ENCODE assay signal across 8 cellular contexts in genomic region chr5:172983542-172984243, GRCh38. TPM values are rescaled to one million over a fixed set of nuclear protein-coding genes. Genes with fewer than 3 reads are reported as not detected.
DNase-seq lines count a peak whose midpoint lies in the region; ATAC-seq and TF ChIP-seq lines count a peak whose summit lies in the region.

TSS of gene ATP6V0E1 (plus strand) at chr5:172983771. CDS start at chr5:172983861, 90 bp downstream.

- H3K4me3 ChIP-seq in BLaER1 (peak within 1 kb of the TSS; percentile 99), colonic mucosa (peak within 1 kb of the TSS; percentile 97)

- DNase-seq in GM19240 (ENCODE audit: insufficient read length, low spot score), result peak; percentile 86
- DNase-seq in NCI-H526 treated with DMSO at 0.1 percent for 48 hours (lab: John Stamatoyannopoulos, UW), result peak; percentile 52
- DNase-seq in activated CD4-positive, alpha-beta T cell treated with anti-CD3 and anti-CD28 coated beads, Interleukin-2, amount 10 ng/mL, durations not matched to agents 24 days and 14 days, result peak; percentile 99
- DNase-seq in colonic mucosa, result peak; percentile 97
- DNase-seq in stimulated activated CD4-positive, alpha-beta T cell treated with anti-CD3 and anti-CD28 coated beads, Interleukin-1b, Interleukin-23, amount 100 ng/mL, for 4 hours (ENCODE audit: low read depth in 2 of 2), result peak; percentile 89 to 96

- intact Hi-C loops in activated CD4-positive, alpha-beta T cell treated with anti-CD3 and anti-CD28 coated beads, Interleukin-2, amount 10 ng/mL, durations not matched to agents 24 days and 14 days (cut with micrococcal nuclease), result loop anchor here (1.0 kb wide), 6 partner anchors 24 to 349 kb away; partner anchors contain the start of genes BNIP1, RPL26L1 and STC2
- intact Hi-C loops in colonic mucosa (cut with DNase I), result loop anchor here (5.0 kb wide), 2 partner anchors 74 to 159 kb away; partner anchors contain the start of genes BNIP1 and CREBRF

- H4K20me1 ChIP-seq in BLaER1, result peaks cover 41% of the 10 kb centered on the region

- H3K4me1 ChIP-seq in BLaER1 (peaks cover 33% of the 10 kb centered on the region), colonic mucosa (no peaks in the 10 kb centered on the region)

- no peaks in the 10 kb centered on the region for H3K27me3 Mint-ChIP-seq in activated CD4-positive, alpha-beta T cell treated with anti-CD3 and anti-CD28 coated beads, Interleukin-2, amount 10 ng/mL, durations not matched to agents 24 days and 14 days

- H3K27me3 ChIP-seq in BLaER1 (no peaks in the 10 kb centered on the region), colonic mucosa (no peaks in the 10 kb centered on the region), layer of hippocampus (ENCODE audit: control insufficient read depth, insufficient read depth, low read length) (no peaks in the 10 kb centered on the region)

- peak within 1 kb of the TSS; percentile 98 for H3K4me3 Mint-ChIP-seq in activated CD4-positive, alpha-beta T cell treated with anti-CD3 and anti-CD28 coated beads, Interleukin-2, amount 10 ng/mL, durations not matched to agents 24 days and 14 days

- TF ChIP-seq CTCF in colonic mucosa (IDR thresholded peaks at IDR 0.05), result no peak

- peak within 1 kb of the TSS; percentile 99 for H3K27ac Mint-ChIP-seq in activated CD4-positive, alpha-beta T cell treated with anti-CD3 and anti-CD28 coated beads, Interleukin-2, amount 10 ng/mL, durations not matched to agents 24 days and 14 days

- H3K9ac ChIP-seq in BLaER1 (peak within 1 kb of the TSS; percentile 96), colonic mucosa (ENCODE audit: low read depth in 2 of 2, low read length in 2 of 2) (peak within 1 kb of the TSS; percentile 89 to 91)

- peaks cover 22% of the 10 kb centered on the region for H3K4me1 Mint-ChIP-seq in activated CD4-positive, alpha-beta T cell treated with anti-CD3 and anti-CD28 coated beads, Interleukin-2, amount 10 ng/mL, durations not matched to agents 24 days and 14 days

- ATAC-seq in HG03457 (IDR thresholded peaks at IDR 0.05; ENCODE audit: unreplicated experiment), result peak; percentile 75

- H3K4me2 ChIP-seq in BLaER1, result peak within 1 kb of the TSS; percentile 80

- no peaks in the 10 kb centered on the region for H3K9me3 ChIP-seq in BLaER1
- no peaks in the 10 kb centered on the region for H3K9me3 ChIP-seq in colonic mucosa

- H3K36me3 Mint-ChIP-seq in activated CD4-positive, alpha-beta T cell treated with anti-CD3 and anti-CD28 coated beads, Interleukin-2, amount 10 ng/mL, durations not matched to agents 24 days and 14 days (ENCODE audit: low read depth), result peaks cover 24% of the 10 kb centered on the region

- no peaks in the 10 kb centered on the region for H3K9me3 Mint-ChIP-seq in activated CD4-positive, alpha-beta T cell treated with anti-CD3 and anti-CD28 coated beads, Interleukin-2, amount 10 ng/mL, durations not matched to agents 24 days and 14 days

- H3K36me3 ChIP-seq in BLaER1, result peaks cover 31% of the 10 kb centered on the region
- H3K36me3 ChIP-seq in colonic mucosa, result no peaks in the 10 kb centered on the region

- H3K27ac ChIP-seq in BLaER1, result peak within 1 kb of the TSS; percentile 94
- H3K27ac ChIP-seq in colonic mucosa, result peak within 1 kb of the TSS; percentile 96
- peak within 1 kb of the TSS; percentile 96 for H3K27ac ChIP-seq in layer of hippocampus (ENCODE audit: low read depth, low read length)

RNA-seq across cellular contexts. Expression of gene ATP6V0E1, which starts in this region (rescaled TPM):
- total RNA-seq in activated CD4-positive, alpha-beta T cell treated with anti-CD3 and anti-CD28 coated beads, Interleukin-2, amount 10 ng/mL, durations not matched to agents 24 days and 14 days, result 146 and 147 TPM in 2 replicates
- 100 to 1,000 TPM; 194 to 218 TPM for total RNA-seq in colonic mucosa

Comparison
In these comparisons a context has a peak if more than half of its experiments do, and no peak if none do; other contexts are left out.
1. Peak in every context shown above with its lines: DNase-seq, ATAC-seq, H3K4me3 ChIP-seq and H3K27ac ChIP-seq.